Comparison of ENCODE assay signal across 6 cellular contexts in the genomic region with DNA sequence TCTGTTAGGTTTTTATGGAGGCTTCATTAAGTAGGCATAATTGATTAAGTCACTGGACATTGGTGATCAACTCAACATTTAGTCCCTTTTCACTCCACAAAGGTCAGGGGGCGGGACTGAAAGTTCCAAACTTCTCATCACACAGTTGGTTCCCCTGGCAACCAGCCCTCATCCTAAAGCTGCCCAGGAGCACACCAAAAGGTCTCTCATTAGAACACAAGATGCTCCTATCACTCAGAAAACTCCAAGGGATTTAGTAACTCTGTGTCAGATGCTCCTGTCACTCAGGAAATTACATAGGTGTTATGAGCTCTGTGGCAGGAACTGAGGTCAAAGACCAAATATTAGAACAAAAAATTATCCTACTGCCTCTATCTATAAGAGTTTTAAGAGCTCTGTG.
"Had no signal": no experiment of that assay in that cellular context is flagged by ENCODE, and none has a peak within 500 bp of the region (broad histone marks: within the 10 kb centered on the region; RNA-seq: fewer than 3 reads in every experiment).

No MANE protein-coding gene starts in this region.

- H3K4me3 ChIP-seq: GM23338, K562 had no signal

- ATAC-seq: GM23338, K562 had no signal

- DNase-seq: H9, HCEC 1CT, IMR-90, KG1 had no signal
